Comparison of ENCODE assay signal across 1 cellular context in genomic region chr6:63635563-63636515, GRCh38.
TF ChIP-seq lines count a peak whose summit lies in the region.

PHF3 (plus strand) TSS chr6:63635802; CDS start chr6:63646552, 10,750 bp downstream.

TF ChIP-seq in HepG2, 621 proteins besides CTCF, POLR2A, EP300 and RAD21 (continued from another document and continues in another):
- TF ChIP-seq NFYC (CRISPR knock-in tag; IDR thresholded peaks at IDR 0.05) (0 out of 2 replicates have a peak, but pooled peaks have one; percentile 43), RFX5 (IDR thresholded peaks at IDR 0.05; ENCODE audit: low read depth, low read length) (0 out of 2 replicates have a peak, but pooled peaks have one; percentile 29), MED8 (CRISPR knock-in tag; IDR thresholded peaks at IDR 0.05; ENCODE audit: insufficient replicate concordance) (peak; percentile 92), ZNF781 (CRISPR knock-in tag; IDR thresholded peaks at IDR 0.05; ENCODE audit: borderline replicate concordance, not compliant biosample characterization) (peak; percentile 77), REXO4 (CRISPR knock-in tag; IDR thresholded peaks at IDR 0.05; ENCODE audit: borderline replicate concordance) (peak; percentile 98), FOXO4 (CRISPR knock-in tag; conservative IDR thresholded peaks at IDR 0.05) (peak; percentile 100), MBD4 (IDR thresholded peaks at IDR 0.05; ENCODE audit: borderline replicate concordance, low read length) (no peak), ZNF75D (CRISPR knock-in tag; IDR thresholded peaks at IDR 0.05; ENCODE audit: borderline replicate concordance) (no peak; the same call in 1 of the 2 replicates), CREM (IDR thresholded peaks at IDR 0.05) (no peak), CREM (CRISPR knock-in tag; IDR thresholded peaks at IDR 0.05) (no peak), ZNF644 (CRISPR knock-in tag; IDR thresholded peaks at IDR 0.05; ENCODE audit: low read depth) (peak; percentile 95), SOX6 (IDR thresholded peaks at IDR 0.05) (no peak), SOX6 (CRISPR knock-in tag; IDR thresholded peaks at IDR 0.05) (peak; percentile 68), ZNF296 (CRISPR knock-in tag; conservative IDR thresholded peaks at IDR 0.05) (no peak), MIER2 (CRISPR knock-in tag; IDR thresholded peaks at IDR 0.05) (0 out of 2 replicates have a peak, but pooled peaks have one; percentile 40), MTERF4 (CRISPR knock-in tag; IDR thresholded peaks at IDR 0.05) (peak; percentile 98), GZF1 (CRISPR knock-in tag; IDR thresholded peaks at IDR 0.05) (peak; percentile 82; the same call in 1 of the 2 replicates), BCL3 (CRISPR knock-in tag; IDR thresholded peaks at IDR 0.05) (peak; percentile 99), ZNF670 (CRISPR knock-in tag; IDR thresholded peaks at IDR 0.05; ENCODE audit: borderline replicate concordance) (peak; percentile 97; the same call in 1 of the 2 replicates), CHD2 (IDR thresholded peaks at IDR 0.05; ENCODE audit: low read depth, low read length) (peak; percentile 64; the same call in 1 of the 2 replicates), CENPBD1 (CRISPR knock-in tag; IDR thresholded peaks at IDR 0.05; ENCODE audit: borderline replicate concordance, low read depth) (peak; percentile 99; the same call in 1 of the 2 replicates), ONECUT2 (CRISPR knock-in tag; IDR thresholded peaks at IDR 0.05) (peak; percentile 55; the same call in 1 of the 2 replicates), SNAI1 (CRISPR knock-in tag; IDR thresholded peaks at IDR 0.05; ENCODE audit: borderline replicate concordance) (peak; percentile 83; the same call in 1 of the 2 replicates), MBNL3 (CRISPR knock-in tag; conservative IDR thresholded peaks at IDR 0.05) (peak; percentile 87; the same call in 1 of the 2 replicates), SPEN (CRISPR knock-in tag; IDR thresholded peaks at IDR 0.05; ENCODE audit: low read depth) (peak; percentile 90), KDM4B (CRISPR knock-in tag; IDR thresholded peaks at IDR 0.05) (no peak; the same call in none of the 2 replicates), ATF5 (CRISPR knock-in tag; IDR thresholded peaks at IDR 0.05; ENCODE audit: low read depth) (peak; percentile 85; the same call in 1 of the 2 replicates), ZNF556 (CRISPR knock-in tag; IDR thresholded peaks at IDR 0.05; ENCODE audit: borderline replicate concordance) (peak; percentile 85), DRAP1 (CRISPR knock-in tag; IDR thresholded peaks at IDR 0.05) (no peak; the same call in 1 of the 2 replicates), FOXJ3 (CRISPR knock-in tag; IDR thresholded peaks at IDR 0.05; ENCODE audit: borderline replicate concordance) (peak; percentile 44; the same call in 1 of the 2 replicates), RXRA (CRISPR knock-in tag; IDR thresholded peaks at IDR 0.05) (peak; percentile 90; the same call in 1 of the 2 replicates), GTF3A (CRISPR knock-in tag; conservative IDR thresholded peaks at IDR 0.05) (no peak; the same call in 1 of the 2 replicates), PRDM10 (CRISPR knock-in tag; IDR thresholded peaks at IDR 0.05; ENCODE audit: low read depth) (peak; percentile 60; the same call in 1 of the 2 replicates), ZNF691 (CRISPR knock-in tag; IDR thresholded peaks at IDR 0.05; ENCODE audit: borderline replicate concordance, low read depth) (peak; percentile 85; the same call in 1 of the 2 replicates), NONO (IDR thresholded peaks at IDR 0.05) (no peak), NONO (CRISPR knock-in tag; conservative IDR thresholded peaks at IDR 0.05) (peak; percentile 99), FOXP1 (IDR thresholded peaks at IDR 0.05) (no peak), FOXP1 (CRISPR knock-in tag; IDR thresholded peaks at IDR 0.05) (peak; percentile 47; the same call in 1 of the 2 replicates), ZNF136 (CRISPR knock-in tag; IDR thresholded peaks at IDR 0.05; ENCODE audit: low read depth) (peak; percentile 89), ZBTB10 (CRISPR knock-in tag; IDR thresholded peaks at IDR 0.05; ENCODE audit: borderline replicate concordance) (peak; percentile 70; the same call in 1 of the 2 replicates), ZNF839 (CRISPR knock-in tag; IDR thresholded peaks at IDR 0.05; ENCODE audit: borderline replicate concordance) (no peak; the same call in none of the 2 replicates), PREB (CRISPR knock-in tag; IDR thresholded peaks at IDR 0.05) (peak; percentile 57; the same call in 1 of the 2 replicates), TRIM24 (CRISPR knock-in tag; IDR thresholded peaks at IDR 0.05) (peak; percentile 76; the same call in 1 of the 2 replicates), FUBP1 (CRISPR knock-in tag; IDR thresholded peaks at IDR 0.05; ENCODE audit: borderline replicate concordance) (peak; percentile 63; the same call in 1 of the 2 replicates), MLX (CRISPR knock-in tag; IDR thresholded peaks at IDR 0.05) (peak; percentile 92), ZNF749 (CRISPR knock-in tag; IDR thresholded peaks at IDR 0.05; ENCODE audit: borderline replicate concordance) (peak; percentile 99)
